ENCODE assay signal across 27 cellular contexts in genomic region chr13:32330438-32330837, GRCh38. TPM values are rescaled to one million over a fixed set of nuclear protein-coding genes. Genes with fewer than 3 reads are reported as not detected.
A peak's percentile ranks its signal among the peaks of the same experiment; 100 is the strongest.
DNase-seq lines count a peak whose midpoint lies in the region; ATAC-seq, FAIRE-seq and TF ChIP-seq lines count a peak whose summit lies in the region.
"Had no signal": no experiment of that assay in that cellular context is flagged by ENCODE, and none has a peak within 500 bp of the region (broad histone marks: within the 10 kb centered on the region; RNA-seq: fewer than 3 reads in every experiment).

No MANE protein-coding gene starts in this region.

- H3K4ac ChIP-seq in IMR-90 (ENCODE audit: low read depth, low read length) = no peak overlapping the region

- H3K56ac ChIP-seq in IMR-90 (ENCODE audit: extremely low read depth, insufficient read depth, low read length) = no peak overlapping the region

- H3K9me3 ChIP-seq in IMR-90 (ENCODE audit: control insufficient read depth, insufficient read depth, low read length) = no peaks in the 10 kb centered on the region
- H3K9me3 ChIP-seq in keratinocyte (ENCODE audit: control insufficient read depth, low read depth, low read length) = no peaks in the 10 kb centered on the region
- H3K9me3 ChIP-seq in ovary = no peaks in the 10 kb centered on the region
- no peaks in the 10 kb centered on the region for H3K9me3 ChIP-seq in Caco-2
- H3K9me3 ChIP-seq: heart right ventricle, MG63, right atrium auricular region, upper lobe of right lung had no signal

- peak; percentile 74 for FAIRE-seq in keratinocyte (lab: Jason Lieb, UNC)
- FAIRE-seq: GM12878 had no signal

- peak; percentile 65 for ATAC-seq in IMR-90 (ENCODE audit: low read depth)
- no peak for ATAC-seq in stimulated activated memory B cell treated with anti-CD40 and anti-IgM and Interleukin-4, amounts not matched to agents 10 μg/mL and 1 μg/mL and 100 μg/mL, for 72 hours
- ATAC-seq: activated naive CD8-positive, alpha-beta T cell treated with anti-CD3 and anti-CD28 coated beads, Interleukin-2, amount 50 U/mL, for 24 hours; GM12878; stimulated activated naive CD8-positive, alpha-beta T cell treated with anti-CD3 and anti-CD28 coated beads, Interleukin-15, amount 100 ng/mL, for 72 hours; upper lobe of right lung had no signal

- no peaks in the 10 kb centered on the region for H3K27me3 Mint-ChIP-seq in stimulated activated memory B cell treated with anti-CD40 and anti-IgM and Interleukin-4, amounts not matched to agents 10 μg/mL and 1 μg/mL and 100 μg/mL, for 72 hours
- no peaks in the 10 kb centered on the region for H3K27me3 Mint-ChIP-seq in Caco-2 (ENCODE audit: insufficient read depth, unreplicated experiment)
- H3K27me3 Mint-ChIP-seq: activated naive CD8-positive, alpha-beta T cell treated with anti-CD3 and anti-CD28 coated beads, Interleukin-2, amount 50 U/mL, for 24 hours; stimulated activated naive CD8-positive, alpha-beta T cell treated with anti-CD3 and anti-CD28 coated beads, Interleukin-15, amount 100 ng/mL, for 72 hours had no signal

- intact Hi-C loops in IMR-90 (cut with micrococcal nuclease) (no loop called here), ovary (cut with DNase I) (no loop called here), Caco-2 (cut with micrococcal nuclease; ENCODE audit: unreplicated experiment) (no loop called here)

- H4K91ac ChIP-seq in IMR-90 (ENCODE audit: insufficient read depth, low read depth, low read length) = no peak overlapping the region

- H3K4me2 ChIP-seq in IMR-90 (ENCODE audit: low read depth, low read length) (no peak overlapping the region), keratinocyte (ENCODE audit: control insufficient read depth, extremely low read depth, insufficient read depth, low read depth, low read length) (no peak overlapping the region)
- H3K4me2 ChIP-seq: neural progenitor cell had no signal

- H3K9me1 ChIP-seq in IMR-90 (ENCODE audit: insufficient read depth, low read length) (no peaks in the 10 kb centered on the region), keratinocyte (ENCODE audit: control insufficient read depth, extremely low read depth, insufficient read depth, low read length) (no peaks in the 10 kb centered on the region)

- dilution Hi-C loops in IMR-90 (cut with HindIII; ENCODE audit: low sequenced_read_pairs, unreplicated experiment) = no loop called here
- dilution Hi-C loops in keratinocyte (cut with MboI; ENCODE audit: extremely low pct_ligation_motif_present, low sequenced_read_pairs) = no loop called here

- peaks cover 3% of the 10 kb centered on the region for H3K9me3 Mint-ChIP-seq in stimulated activated memory B cell treated with anti-CD40 and anti-IgM and Interleukin-4, amounts not matched to agents 10 μg/mL and 1 μg/mL and 100 μg/mL, for 72 hours
- H3K9me3 Mint-ChIP-seq in Caco-2 (ENCODE audit: unreplicated experiment) = no peaks in the 10 kb centered on the region
- H3K9me3 Mint-ChIP-seq: activated naive CD8-positive, alpha-beta T cell treated with anti-CD3 and anti-CD28 coated beads, Interleukin-2, amount 50 U/mL, for 24 hours; activated T-helper 1 cell treated with anti-CD3 and anti-CD28 coated beads, Interleukin-12 subunit alpha, Interleukin-12 subunit beta, Interleukin-2, Interleukin-4 antibody, amounts not matched to agents 30 ng/mL and 10 ng/mL and 1 ng/mL, durations not matched to agents 14 hours and 24 hours and 36 hours; stimulated activated naive CD8-positive, alpha-beta T cell treated with anti-CD3 and anti-CD28 coated beads, Interleukin-15, amount 100 ng/mL, for 72 hours had no signal

- H3K79me2 ChIP-seq in keratinocyte (ENCODE audit: control insufficient read depth, insufficient read depth, low read length) = no peaks in the 10 kb centered on the region

- H4K5ac ChIP-seq in IMR-90 (ENCODE audit: low read depth, low read length) = no peak overlapping the region

- H3K27me3 ChIP-seq in IMR-90 (ENCODE audit: control insufficient read depth, insufficient read depth, low read length) = no peaks in the 10 kb centered on the region
- no peaks in the 10 kb centered on the region for H3K27me3 ChIP-seq in keratinocyte (ENCODE audit: control insufficient read depth, extremely low read depth, insufficient read depth, low read length)
- no peaks in the 10 kb centered on the region for H3K27me3 ChIP-seq in ovary
- H3K27me3 ChIP-seq in Caco-2 (replicated peaks; ENCODE audit: control insufficient read depth, insufficient read depth, low read length) = no peaks in the 10 kb centered on the region
- H3K27me3 ChIP-seq: heart right ventricle, MG63, neural progenitor cell, right atrium auricular region, upper lobe of right lung had no signal

- H2BK5ac ChIP-seq in IMR-90 (ENCODE audit: low read depth, low read length, poor library complexity, severe bottlenecking) = no peak overlapping the region

- no peak overlapping the region for H3K27ac ChIP-seq in IMR-90 (ENCODE audit: insufficient read depth, low read length)
- peak overlapping the region; percentile 49 for H3K27ac ChIP-seq in keratinocyte (ENCODE audit: control insufficient read depth, insufficient read depth, low read length)
- H3K27ac ChIP-seq in ovary = no peak overlapping the region
- H3K27ac ChIP-seq: heart right ventricle, neural progenitor cell, right atrium auricular region, upper lobe of right lung had no signal

- BruUV-seq in IMR-90 (replicated peaks; lab: Mats Ljungman, UMichigan) (no TSS peak), Caco-2 (replicated peaks; lab: Mats Ljungman, UMichigan) (no TSS peak)

- H3K4me3 ChIP-seq in AG09309 (ENCODE audit: control insufficient read depth, low read depth, low read length) (no peak overlapping the region), IMR-90 (ENCODE audit: insufficient read depth, low read depth, low read length) (no peak overlapping the region), epithelial cell of esophagus (ENCODE audit: low read length) (no peak overlapping the region), keratinocyte (ENCODE audit: control insufficient read depth in 2 of 3, extremely low read depth in 1 of 3, insufficient read depth in 2 of 3, low read depth in 1 of 3, low read length in 3 of 3) (no peak overlapping the region), ovary (no peak overlapping the region), Caco-2 (ENCODE audit: low read depth, low read length) (no peak overlapping the region)
- H3K4me3 ChIP-seq: GM12878, heart right ventricle, MG63, neural progenitor cell, right atrium auricular region, upper lobe of right lung had no signal

- H3K4me1 Mint-ChIP-seq in stimulated activated memory B cell treated with anti-CD40 and anti-IgM and Interleukin-4, amounts not matched to agents 10 μg/mL and 1 μg/mL and 100 μg/mL, for 72 hours = no peaks in the 10 kb centered on the region
- no peaks in the 10 kb centered on the region for H3K4me1 Mint-ChIP-seq in Caco-2 (ENCODE audit: low read depth, unreplicated experiment)
- H3K4me1 Mint-ChIP-seq: activated naive CD8-positive, alpha-beta T cell treated with anti-CD3 and anti-CD28 coated beads, Interleukin-2, amount 50 U/mL, for 24 hours; endodermal cell; neural progenitor cell; stimulated activated naive CD8-positive, alpha-beta T cell treated with anti-CD3 and anti-CD28 coated beads, Interleukin-15, amount 100 ng/mL, for 72 hours had no signal

- TF ChIP-seq POLR2A in IMR-90 (IDR thresholded peaks at IDR 0.05; ENCODE audit: low read depth, low read length) (no peak), ovary (IDR thresholded peaks at IDR 0.05) (no peak)

- TF ChIP-seq CTCF in AG09309 (IDR thresholded peaks at IDR 0.05; ENCODE audit: control insufficient read depth, insufficient read depth, low read depth, low read length, missing control alignments) (no peak), IMR-90 (conservative IDR thresholded peaks at IDR 0.05; ENCODE audit: low read depth, low read length) (no peak), epithelial cell of esophagus (IDR thresholded peaks at IDR 0.05; ENCODE audit: insufficient read depth, low read depth, low read length, missing control alignments) (no peak), keratinocyte (optimal IDR thresholded peaks at IDR 0.05 in 1 of 3, IDR thresholded peaks at IDR 0.05 in 1 of 3, conservative IDR thresholded peaks at IDR 0.05 in 1 of 3; ENCODE audit: extremely low read depth in 1 of 3, insufficient read depth in 2 of 3, low read length in 3 of 3) (no peak), ovary (IDR thresholded peaks at IDR 0.05) (no peak), Caco-2 (IDR thresholded peaks at IDR 0.05; ENCODE audit: insufficient read depth in 1 of 2, low read depth in 1 of 2, low read length in 1 of 2, severe bottlenecking in 1 of 2, unreplicated experiment in 1 of 2) (no peak)

- H2BK15ac ChIP-seq in IMR-90 (ENCODE audit: low read depth, low read length) = no peak overlapping the region

- H3K9ac ChIP-seq in IMR-90 (ENCODE audit: low read depth, low read length) (no peak overlapping the region), keratinocyte (ENCODE audit: control insufficient read depth, extremely low read depth, insufficient read depth, low read length) (no peak overlapping the region)
- H3K9ac ChIP-seq: neural progenitor cell had no signal

- H3K23ac ChIP-seq in IMR-90 (ENCODE audit: low read depth, low read length) = no peak overlapping the region

- H4K20me1 ChIP-seq in IMR-90 (ENCODE audit: insufficient read depth, low read length) = no peaks in the 10 kb centered on the region
- no peaks in the 10 kb centered on the region for H4K20me1 ChIP-seq in keratinocyte (ENCODE audit: control insufficient read depth, extremely low read depth, insufficient read depth, low read length)

- H2AK5ac ChIP-seq in IMR-90 (ENCODE audit: low read depth, low read length) = no peak overlapping the region

- DNase-seq in AG09309 (ENCODE audit: low read depth) (peak; percentile 84), IMR-90 (peak; percentile 71), epithelial cell of esophagus (ENCODE audit: low read depth) (peak; percentile 89), keratinocyte (ENCODE audit: low read depth, low spot score) (no peak), ovary (no peak), Caco-2 (no peak)
- DNase-seq in activated naive CD4-positive, alpha-beta T cell (lab: John Stamatoyannopoulos, UW) = no peak
- DNase-seq: activated CD4-positive, CD25-positive, alpha-beta regulatory T cell; activated CD8-positive, alpha-beta memory T cell treated with anti-CD3 and anti-CD28 coated beads for 24 hours; activated naive CD8-positive, alpha-beta T cell treated with anti-CD3 and anti-CD28 coated beads, Interleukin-2, amount 50 U/mL, for 24 hours; endodermal cell; heart right ventricle; MG63; midbrain; NCI-H1930; NCI-H524; stimulated activated naive CD8-positive, alpha-beta T cell treated with anti-CD3 and anti-CD28 coated beads, Interleukin-15, amount 100 ng/mL, for 72 hours; upper lobe of right lung had no signal

- no peak overlapping the region for H2AK9ac ChIP-seq in IMR-90 (replicated peaks; ENCODE audit: low read depth, low read length, poor library complexity)

- no CpG with 5 or more reads among the region's 2 CpGs for WGBS in IMR-90 (ENCODE audit: extremely low coverage in 2 of 2, insufficient read length in 1 of 2), 2 experiments
- WGBS in ovary, 3 donors = 88 to 92% (median 90%) methylated on average over 2 of the region's 2 CpGs

- POLR2A ChIA-PET in IMR-90 (lab: Charles Lee; ENCODE audit: unreplicated experiment) (no interaction called here), Caco-2 (lab: Charles Lee) (no interaction called here)

- CTCF ChIA-PET in IMR-90 (lab: Yijun Ruan, JAX) (no interaction called here), Caco-2 (lab: Charles Lee) (no interaction called here)

- H3K4me1 ChIP-seq in IMR-90 (ENCODE audit: control insufficient read depth, insufficient read depth, low read length) (peaks cover 2% of the 10 kb centered on the region; the same call in 1 of the 2 replicates), keratinocyte (ENCODE audit: control insufficient read depth, extremely low read depth, insufficient read depth, low read length) (peaks cover 6% of the 10 kb centered on the region), ovary (ENCODE audit: insufficient read depth) (no peaks in the 10 kb centered on the region), Caco-2 (no peaks in the 10 kb centered on the region)
- H3K4me1 ChIP-seq: heart right ventricle, neural progenitor cell, right atrium auricular region, upper lobe of right lung had no signal

- in situ Hi-C loops in IMR-90 (cut with MboI; ENCODE audit: low sequenced_read_pairs) = no loop called here

- 0 out of 2 replicates have a peak, but pooled peaks cover 4% of the 10 kb centered on the region for H3K36me3 ChIP-seq in IMR-90 (ENCODE audit: control insufficient read depth, insufficient read depth, low read length)
- H3K36me3 ChIP-seq in keratinocyte (ENCODE audit: control insufficient read depth in 2 of 2, extremely low read depth in 1 of 2, insufficient read depth in 2 of 2, low read length in 2 of 2) = peaks cover 0 to 8% of the 10 kb centered on the region in 2 experiments
- no peaks in the 10 kb centered on the region for H3K36me3 ChIP-seq in ovary
- no peaks in the 10 kb centered on the region; the same call in 1 of the 2 replicates for H3K36me3 ChIP-seq in Caco-2 (ENCODE audit: control insufficient read depth, insufficient read depth, low read length)
- H3K36me3 ChIP-seq: right atrium auricular region, upper lobe of right lung had no signal

- H3K4me3 Mint-ChIP-seq in stimulated activated memory B cell treated with anti-CD40 and anti-IgM and Interleukin-4, amounts not matched to agents 10 μg/mL and 1 μg/mL and 100 μg/mL, for 72 hours = no peak overlapping the region
- H3K4me3 Mint-ChIP-seq in Caco-2 (ENCODE audit: unreplicated experiment) = no peak overlapping the region
- H3K4me3 Mint-ChIP-seq: activated naive CD8-positive, alpha-beta T cell treated with anti-CD3 and anti-CD28 coated beads, Interleukin-2, amount 50 U/mL, for 24 hours; activated T-helper 1 cell treated with anti-CD3 and anti-CD28 coated beads, Interleukin-12 subunit alpha, Interleukin-12 subunit beta, Interleukin-2, Interleukin-4 antibody, amounts not matched to agents 30 ng/mL and 10 ng/mL and 1 ng/mL, durations not matched to agents 14 hours and 24 hours and 36 hours; endodermal cell; neural progenitor cell; stimulated activated naive CD8-positive, alpha-beta T cell treated with anti-CD3 and anti-CD28 coated beads, Interleukin-15, amount 100 ng/mL, for 72 hours had no signal

- peak overlapping the region; percentile 39 for H2AFZ ChIP-seq in IMR-90 (replicated peaks; ENCODE audit: low read length, poor library complexity)
- no peak overlapping the region for H2AFZ ChIP-seq in keratinocyte (ENCODE audit: control insufficient read depth, low read length)
- H2AFZ ChIP-seq: neural progenitor cell had no signal

- no peak overlapping the region for H2BK120ac ChIP-seq in IMR-90 (ENCODE audit: low read depth, low read length)

- peaks cover 34% of the 10 kb centered on the region for H3K36me3 Mint-ChIP-seq in stimulated activated memory B cell treated with anti-CD40 and anti-IgM and Interleukin-4, amounts not matched to agents 10 μg/mL and 1 μg/mL and 100 μg/mL, for 72 hours
- peaks cover 72% of the 10 kb centered on the region for H3K36me3 Mint-ChIP-seq in Caco-2 (ENCODE audit: insufficient read depth, unreplicated experiment)

- H3K27ac Mint-ChIP-seq in stimulated activated memory B cell treated with anti-CD40 and anti-IgM and Interleukin-4, amounts not matched to agents 10 μg/mL and 1 μg/mL and 100 μg/mL, for 72 hours = no peak overlapping the region
- H3K27ac Mint-ChIP-seq in Caco-2 (ENCODE audit: unreplicated experiment) = no peak overlapping the region
- H3K27ac Mint-ChIP-seq: activated naive CD8-positive, alpha-beta T cell treated with anti-CD3 and anti-CD28 coated beads, Interleukin-2, amount 50 U/mL, for 24 hours; activated T-helper 1 cell treated with anti-CD3 and anti-CD28 coated beads, Interleukin-12 subunit alpha, Interleukin-12 subunit beta, Interleukin-2, Interleukin-4 antibody, amounts not matched to agents 30 ng/mL and 10 ng/mL and 1 ng/mL, durations not matched to agents 14 hours and 24 hours and 36 hours; endodermal cell; neural progenitor cell; stimulated activated naive CD8-positive, alpha-beta T cell treated with anti-CD3 and anti-CD28 coated beads, Interleukin-15, amount 100 ng/mL, for 72 hours had no signal

- no peak overlapping the region for H2BK20ac ChIP-seq in IMR-90 (ENCODE audit: low read depth, low read length)

- no peak overlapping the region for H3K14ac ChIP-seq in IMR-90 (replicated peaks; ENCODE audit: low read depth, low read length)

- no peak for TF ChIP-seq EP300 in ovary (IDR thresholded peaks at IDR 0.05)

- TF ChIP-seq RAD21 in IMR-90 (IDR thresholded peaks at IDR 0.05; ENCODE audit: low read length) = no peak

- H3K18ac ChIP-seq in IMR-90 (ENCODE audit: low read depth, low read length) = no peak overlapping the region

- peaks cover 0 to 2% of the 10 kb centered on the region in 2 experiments; a peak in 2 of 4 replicates for H3K79me1 ChIP-seq in IMR-90 (ENCODE audit: low read depth in 1 of 2, low read length in 2 of 2)

- H4K8ac ChIP-seq in IMR-90 (ENCODE audit: low read depth in 2 of 2, low read length in 2 of 2) = no peak overlapping the region

RNA-seq across cellular contexts. Expression of gene BRCA2, which starts 15.1 kb away (rescaled TPM):
- total RNA-seq in IMR-90 (2012; rRNA removed) (9.7 and 11.7 TPM in 2 replicates), ovary (1 to 10 TPM in 3 of 7 donors, under 1 TPM in 4; 0.36 to 3.3 (median 1.00) TPM), Caco-2 (2022) (29.8 and 32.5 TPM in 2 replicates)
- polyA plus RNA-seq in IMR-90 (2012; rRNA removed) (2.0 and 2.1 TPM in 2 replicates), keratinocyte (0.73 to 2.4 TPM (median 1.1 TPM) in 3 replicates), ovary (under 1 TPM; 0.53 to 0.55 TPM)
- polyA plus RNA-seq in IMR-90 (2012; cell fraction: cytosol; rRNA removed) = 0.13 and 0.77 TPM in 2 replicates
- 0.28 and 3.1 TPM in 2 replicates for polyA plus RNA-seq in IMR-90 (2012; cell fraction: nucleus; rRNA removed; ENCODE audit: low replicate concordance)
- 0.22 TPM for polyA plus RNA-seq in keratinocyte (2011; ENCODE audit: low read depth)
- polyA plus RNA-seq in keratinocyte (2011; cell fraction: cytosol; rRNA removed) = 1.0 TPM in 2 replicates
- polyA plus RNA-seq in keratinocyte (2011; cell fraction: nucleus; rRNA removed) = 1.4 and 3.3 TPM in 2 replicates
- 0.14 and 3.1 TPM in 2 replicates for polyA plus RNA-seq in keratinocyte (2012; ENCODE audit: low replicate concordance)
- 1.8 to 9.0 TPM (median 3.8 TPM) in 3 replicates for polyA minus RNA-seq in keratinocyte
- polyA minus RNA-seq in keratinocyte (2011; cell fraction: cytosol; rRNA and poly(A)+ RNA removed) = 1.7 TPM
- 1.4 and 4.3 TPM in 2 replicates for polyA minus RNA-seq in keratinocyte (2011; cell fraction: nucleus; rRNA and poly(A)+ RNA removed)

RNA-seq across cellular contexts. Expression of gene ZAR1L, which starts 15.3 kb away (rescaled TPM):
- total RNA-seq in IMR-90 (2012; rRNA removed) (not detected in 2 replicates), ovary (not detected), Caco-2 (2022) (0.53 TPM in 1 of 2 replicates, not detected in the other)
- polyA plus RNA-seq in IMR-90 (2012; rRNA removed) (not detected in 2 replicates), keratinocyte (not detected in 3 replicates), ovary (under 1 TPM in 1 of 2 donors, not detected in 1; 0.36 TPM)
- not detected in 2 replicates for polyA plus RNA-seq in IMR-90 (2012; cell fraction: cytosol; rRNA removed)
- polyA plus RNA-seq in IMR-90 (2012; cell fraction: nucleus; rRNA removed; ENCODE audit: low replicate concordance) = not detected in 2 replicates
- polyA plus RNA-seq in keratinocyte (2011; ENCODE audit: low read depth) = not detected
- polyA plus RNA-seq in keratinocyte (2011; cell fraction: cytosol; rRNA removed) = not detected in 2 replicates
- not detected in 2 replicates for polyA plus RNA-seq in keratinocyte (2011; cell fraction: nucleus; rRNA removed)
- polyA plus RNA-seq in keratinocyte (2012; ENCODE audit: low replicate concordance) = not detected in 2 replicates
- polyA minus RNA-seq in keratinocyte = 0.19 TPM in 1 of 3 replicates, not detected in the others
- not detected for polyA minus RNA-seq in keratinocyte (2011; cell fraction: cytosol; rRNA and poly(A)+ RNA removed)
- polyA minus RNA-seq in keratinocyte (2011; cell fraction: nucleus; rRNA and poly(A)+ RNA removed) = not detected in 2 replicates
- total RNA-seq: activated T-helper 1 cell treated with anti-CD3 and anti-CD28 coated beads, Interleukin-12 subunit alpha, Interleukin-12 subunit beta, Interleukin-2, Interleukin-4 antibody, amounts not matched to agents 30 ng/mL and 10 ng/mL and 1 ng/mL, durations not matched to agents 14 hours and 24 hours and 36 hours; cerebellum; heart right ventricle; kidney epithelial cell; right atrium auricular region; T-helper 2 cell treated with Interferon-gamma antibody and Interleukin-4, amounts not matched to agents 100 ng/mL and 5 ng/mL, for 36 hours; upper lobe of right lung had no signal
- polyA plus RNA-seq: AG04450, heart right ventricle had no signal

Comparison
In these comparisons a context has a peak if more than half of its experiments do, and no peak if none do; other contexts are left out.
1. DNase-seq: peak in AG09309 (single experiment), IMR-90 (single experiment) and epithelial cell of esophagus (single experiment); none in keratinocyte (single experiment), activated naive CD4-positive, alpha-beta T cell (0 of 4), ovary (0 of 5) and Caco-2 (0 of 2).